In genomic region chr1:160460214-160460642, GRCh38 we compare ENCODE assay signal across 12 cellular contexts. TPM values are rescaled to one million over a fixed set of nuclear protein-coding genes. Genes with fewer than 3 reads are reported as not detected.
DNase-seq lines count a peak whose midpoint lies in the region; ATAC-seq and TF ChIP-seq lines count a peak whose summit lies in the region.
"Had no signal": no experiment of that assay in that cellular context is flagged by ENCODE, and none has a peak within 500 bp of the region (broad histone marks: within the 10 kb centered on the region; RNA-seq: fewer than 3 reads in every experiment).

No MANE protein-coding gene starts in this region.

- H3K9me3 Mint-ChIP-seq in activated T-cell treated with anti-CD3 and anti-CD28 coated beads, Interleukin-2, amount 50 U/mL, for 72 hours, result peaks cover 0 to 2% of the 10 kb centered on the region in 2 donors
- H3K9me3 Mint-ChIP-seq in stimulated activated memory B cell treated with anti-CD40 and anti-IgM and Interleukin-4, amounts not matched to agents 10 μg/mL and 1 μg/mL and 100 μg/mL, for 72 hours, result peaks cover 3% of the 10 kb centered on the region

- H3K27ac Mint-ChIP-seq in activated T-cell treated with anti-CD3 and anti-CD28 coated beads, Interleukin-2, amount 50 U/mL, for 72 hours, result peak overlapping the region; percentile 92
- H3K27ac Mint-ChIP-seq in stimulated activated memory B cell treated with anti-CD40 and anti-IgM and Interleukin-4, amounts not matched to agents 10 μg/mL and 1 μg/mL and 100 μg/mL, for 72 hours, result peak overlapping the region; percentile 88

- peaks cover 92% of the 10 kb centered on the region for H3K4me1 Mint-ChIP-seq in activated T-cell treated with anti-CD3 and anti-CD28 coated beads, Interleukin-2, amount 50 U/mL, for 72 hours (ENCODE audit: low read depth)
- peaks cover 76% of the 10 kb centered on the region for H3K4me1 Mint-ChIP-seq in stimulated activated memory B cell treated with anti-CD40 and anti-IgM and Interleukin-4, amounts not matched to agents 10 μg/mL and 1 μg/mL and 100 μg/mL, for 72 hours

- TF ChIP-seq CTCF in GM20000 (IDR thresholded peaks at IDR 0.05; ENCODE audit: extremely low read depth, missing control alignments), result no peak

- no peaks in the 10 kb centered on the region for H3K27me3 Mint-ChIP-seq in activated T-cell treated with anti-CD3 and anti-CD28 coated beads, Interleukin-2, amount 50 U/mL, for 72 hours (ENCODE audit: low read depth)
- H3K27me3 Mint-ChIP-seq in stimulated activated memory B cell treated with anti-CD40 and anti-IgM and Interleukin-4, amounts not matched to agents 10 μg/mL and 1 μg/mL and 100 μg/mL, for 72 hours, result no peaks in the 10 kb centered on the region

- no peak for DNase-seq in activated T-cell treated with anti-CD3 and anti-CD28 coated beads, Interleukin-2, amount 50 U/mL, for 72 hours
- no peak for DNase-seq in activated T-cell treated with anti-CD3 and anti-CD28 coated beads, Interleukin-2, amount 50 U/mL, for 1 hour
- peak; percentile 21 for DNase-seq in activated naive CD4-positive, alpha-beta T cell treated with anti-CD3 and anti-CD28 coated beads, Interleukin-2, amount 50 U/mL, for 16 hours
- no peak for DNase-seq in GM20000 (ENCODE audit: low spot score)
- DNase-seq in cerebellar nuclear complex (lab: John Stamatoyannopoulos, UW), result no peak
- DNase-seq in middle frontal gyrus (ENCODE audit: extremely low spot score, low spot score), result no peak
- DNase-seq: aorta, DMS79, left cardiac atrium, NCI-H146 had no signal

- H3K4me3 Mint-ChIP-seq in activated T-cell treated with anti-CD3 and anti-CD28 coated beads, Interleukin-2, amount 50 U/mL, for 72 hours, result peak overlapping the region; percentile 60 to 85
- peak overlapping the region; percentile 56 for H3K4me3 Mint-ChIP-seq in stimulated activated memory B cell treated with anti-CD40 and anti-IgM and Interleukin-4, amounts not matched to agents 10 μg/mL and 1 μg/mL and 100 μg/mL, for 72 hours

- H3K36me3 Mint-ChIP-seq in activated T-cell treated with anti-CD3 and anti-CD28 coated beads, Interleukin-2, amount 50 U/mL, for 72 hours (ENCODE audit: insufficient read depth in 2 of 2), result no peaks in the 10 kb centered on the region
- H3K36me3 Mint-ChIP-seq in stimulated activated memory B cell treated with anti-CD40 and anti-IgM and Interleukin-4, amounts not matched to agents 10 μg/mL and 1 μg/mL and 100 μg/mL, for 72 hours, result peaks cover 9% of the 10 kb centered on the region

- peak; percentile 40 to 45 for ATAC-seq in activated T-cell treated with anti-CD3 and anti-CD28 coated beads, Interleukin-2, amount 50 U/mL, for 72 hours (replicated peaks in 1 of 2)
- ATAC-seq in HG03378 (IDR thresholded peaks at IDR 0.05; ENCODE audit: unreplicated experiment), result peak; percentile 34
- ATAC-seq in stimulated activated memory B cell treated with anti-CD40 and anti-IgM and Interleukin-4, amounts not matched to agents 10 μg/mL and 1 μg/mL and 100 μg/mL, for 72 hours, result peak; percentile 89
- ATAC-seq: left cardiac atrium had no signal

RNA-seq across cellular contexts. Expression of gene VANGL2, which starts 59.9 kb away (rescaled TPM):
- total RNA-seq in activated T-cell treated with anti-CD3 and anti-CD28 coated beads, Interleukin-2, amount 50 U/mL, for 72 hours, result under 1 TPM; 0.28 to 0.55 TPM

Comparison
In these comparisons a context has a peak if more than half of its experiments do, and no peak if none do; other contexts are left out.
1. ATAC-seq: peak in every context shown above with its lines; median percentile 89 in stimulated activated memory B cell treated with anti-CD40 and anti-IgM and Interleukin-4, amounts not matched to agents 10 μg/mL and 1 μg/mL and 100 μg/mL, for 72 hours; 42 in activated T-cell treated with anti-CD3 and anti-CD28 coated beads, Interleukin-2, amount 50 U/mL, for 72 hours; 34 in HG03378.